ENCODE assay signal across 8 cellular contexts in the genomic region with DNA sequence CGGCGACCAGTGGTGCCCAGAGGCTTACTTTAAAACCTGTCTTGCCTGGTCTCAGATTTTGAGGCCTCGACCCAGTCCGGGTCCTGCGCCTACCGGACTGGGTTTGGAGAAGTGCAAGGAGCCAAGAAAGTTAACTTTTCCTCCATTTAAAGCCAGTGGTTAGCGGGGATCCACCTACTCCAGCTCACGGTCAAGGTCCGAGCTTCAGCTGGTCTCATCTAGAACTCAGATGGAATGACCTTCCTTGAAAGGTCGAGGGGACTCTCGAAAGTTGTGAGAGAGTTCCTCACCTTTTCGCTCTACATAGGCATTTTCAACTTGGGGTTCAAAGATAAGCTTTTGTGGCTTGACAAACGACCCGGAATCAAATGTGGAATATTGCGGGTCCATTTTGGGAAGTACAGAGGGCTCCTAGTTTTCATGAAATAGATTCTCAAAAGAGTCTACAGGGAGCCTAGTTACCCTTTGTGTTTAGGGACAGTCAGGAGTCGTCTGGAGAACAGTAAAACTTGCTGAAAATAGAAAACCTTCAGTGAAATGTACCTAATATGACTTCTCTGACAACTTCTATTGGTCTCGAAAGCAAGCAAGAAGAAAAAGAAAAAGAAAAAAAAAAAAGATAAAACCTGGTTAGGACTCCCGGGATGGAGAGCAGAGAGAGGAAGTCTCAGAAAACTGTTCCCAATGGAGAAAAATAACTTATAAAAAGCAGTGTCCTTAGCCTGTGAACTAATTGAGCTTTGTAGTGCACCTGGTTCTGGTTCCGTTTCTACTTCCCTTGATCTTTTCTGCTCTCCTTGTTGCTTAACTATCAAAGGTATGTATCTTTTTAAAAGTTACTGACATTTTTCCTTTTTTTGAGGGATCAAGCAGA. TPM values are rescaled to one million over a fixed set of nuclear protein-coding genes. Genes with fewer than 3 reads are reported as not detected.
DNase-seq lines count a peak whose midpoint lies in the region; ATAC-seq and TF ChIP-seq lines count a peak whose summit lies in the region.

No MANE protein-coding gene starts in this region.

- no peaks in the 10 kb centered on the region for H3K27me3 ChIP-seq in PC-3 (ENCODE audit: low read length)
- H3K27me3 ChIP-seq in esophagus squamous epithelium, result peaks cover 0 to 60% (median 0%) of the 10 kb centered on the region in 4 donors

- intact Hi-C loops in PC-3 (cut with micrococcal nuclease), result loop anchor here (5.0 to 10.0 kb wide), 4 partner anchors 125 to 463 kb away; a partner anchor contains a TSS
- intact Hi-C loops in esophagus squamous epithelium (cut with DNase I), result no loop called here

- H3K4me3 Mint-ChIP-seq in neural crest cell, result peak overlapping the region; percentile 96

- H3K4me3 ChIP-seq in GM08714 (ENCODE audit: low read length), result peak overlapping the region; percentile 70
- H3K4me3 ChIP-seq in PC-3 (ENCODE audit: low read length), result peak overlapping the region; percentile 79
- peak overlapping the region; percentile 52 to 78 (median 64) for H3K4me3 ChIP-seq in esophagus squamous epithelium

- H3K9me3 ChIP-seq in PC-3 (ENCODE audit: low read length) (no peaks in the 10 kb centered on the region), esophagus squamous epithelium (no peaks in the 10 kb centered on the region)

- peak overlapping the region; percentile 90 for H3K4me2 ChIP-seq in PC-3 (ENCODE audit: low read length)

- POLR2A ChIA-PET in PC-3 (lab: Charles Lee; ENCODE audit: unreplicated experiment), result interaction anchor here (0.6 to 0.7 kb wide), 2 partner anchors 216 to 253 kb away, joined by 6 to 7 read pairs; no protein-coding TSS in a partner anchor

- H3K9me2 ChIP-seq in PC-3 (replicated peaks; ENCODE audit: low read length), result no peaks in the 10 kb centered on the region

- CTCF ChIA-PET in PC-3 (lab: Charles Lee), result no interaction called here

- peaks cover 20% of the 10 kb centered on the region for H3K4me1 ChIP-seq in PC-3 (ENCODE audit: insufficient read depth, low read length)
- H3K4me1 ChIP-seq in esophagus squamous epithelium, result peaks cover 9 to 31% (median 13%) of the 10 kb centered on the region in 3 donors

- BruUV-seq in PC-3 (replicated peaks; lab: Mats Ljungman, UMichigan), result no TSS peak

- WGBS in esophagus squamous epithelium, 2 donors, result 14 to 28% methylated on average over 11 to 15 of the region's 19 CpGs

- H3F3A ChIP-seq in PC-3 (ENCODE audit: low read length, unreplicated experiment), result no peaks in the 10 kb centered on the region

- peak overlapping the region; percentile 86 for H2AFZ ChIP-seq in PC-3 (ENCODE audit: low read length)

- H3K27ac Mint-ChIP-seq in neural crest cell (ENCODE audit: unreplicated experiment), result peak overlapping the region; percentile 27

- peaks cover 46% of the 10 kb centered on the region for H3K27me3 Mint-ChIP-seq in neural crest cell (ENCODE audit: low read depth)

- peaks cover 16% of the 10 kb centered on the region for H3K4me1 Mint-ChIP-seq in neural crest cell

- ATAC-seq in PC-3 (no peak), HG02973 (IDR thresholded peaks at IDR 0.05; ENCODE audit: unreplicated experiment) (no peak)

- H3K27ac ChIP-seq in PC-3 (ENCODE audit: low read length) (no peak overlapping the region), esophagus squamous epithelium (peak overlapping the region in 1 of 4 donors; percentile 19)

- peaks cover 3% of the 10 kb centered on the region for H3K36me3 Mint-ChIP-seq in neural crest cell (ENCODE audit: low read depth)

- H3K36me3 ChIP-seq in PC-3 (ENCODE audit: low read depth, low read length) (no peaks in the 10 kb centered on the region), esophagus squamous epithelium (no peaks in the 10 kb centered on the region)

- TF ChIP-seq POLR2A in esophagus squamous epithelium (IDR thresholded peaks at IDR 0.05), result no peak

- H3K79me2 ChIP-seq in PC-3 (ENCODE audit: low read length), result no peaks in the 10 kb centered on the region

- H3K9ac ChIP-seq in PC-3 (ENCODE audit: low read length), result no peak overlapping the region

- no peaks in the 10 kb centered on the region for H4K20me1 ChIP-seq in PC-3 (ENCODE audit: low read length)

- no peaks in the 10 kb centered on the region for H3K9me3 Mint-ChIP-seq in neural crest cell

- TF ChIP-seq CTCF in PC-3 (conservative IDR thresholded peaks at IDR 0.05; ENCODE audit: low read depth, low read length), result no peak
- no peak for TF ChIP-seq CTCF in esophagus squamous epithelium (IDR thresholded peaks at IDR 0.05)
- TF ChIP-seq CTCF in neural crest cell (conservative IDR thresholded peaks at IDR 0.05), result no peak

- no peak for DNase-seq in PC-3
- DNase-seq in esophagus squamous epithelium (lab: John Stamatoyannopoulos, UW), result no peak
- no peak for DNase-seq in neural crest cell (ENCODE audit: low read depth, low spot score)
- DNase-seq in NK-92 treated with Interleukin-12 subunit alpha and Interleukin-12 subunit beta, amount 100 ng/mL, for 24 hours (lab: John Stamatoyannopoulos, UW), result no peak
- DNase-seq in dermis blood vessel endothelial cell, result no peak
- DNase-seq in NCI-H82 (lab: John Stamatoyannopoulos, UW), result no peak

RNA-seq across cellular contexts. Expression of a gene that starts 1.4 kb away (rescaled TPM):
- total RNA-seq in PC-3 (2014; rRNA removed) (2.6 and 3.0 TPM in 2 replicates), esophagus squamous epithelium (1 to 10 TPM in 2 of 4 donors, under 1 TPM in 1, not detected in 1; 0.18 to 1.9 (median 1.2) TPM), neural crest cell (6.1 and 6.9 TPM in 2 replicates), dermis blood vessel endothelial cell (0.34 and 0.42 TPM in 2 replicates)
